In genomic region chr17:10198509-10199249, GRCh38 we compare ENCODE assay signal across 8 cellular contexts. TPM values are rescaled to one million over a fixed set of nuclear protein-coding genes. Genes with fewer than 3 reads are reported as not detected.
DNase-seq lines count a peak whose midpoint lies in the region; ATAC-seq and TF ChIP-seq lines count a peak whose summit lies in the region.

TSS of gene GAS7 (minus strand) at chr17:10198606.

- H3K4me3 Mint-ChIP-seq in T-cell: peak within 1 kb of the TSS; percentile 53 to 72 (median 66)
- H3K4me3 Mint-ChIP-seq in stimulated activated effector memory CD8-positive, alpha-beta T cell treated with anti-CD3 and anti-CD28 coated beads, Interleukin-12 subunit alpha, Interleukin-12 subunit beta, amount 100 ng/mL, for 72 hours: peak within 1 kb of the TSS; percentile 81

- H3K27me3 Mint-ChIP-seq in T-cell: peaks cover 16 to 35% of the 10 kb centered on the region in 2 donors

- peak within 1 kb of the TSS; percentile 99 for H3K4me2 ChIP-seq in BLaER1

- H3K36me3 ChIP-seq in BLaER1 (peaks cover 22% of the 10 kb centered on the region), lower lobe of right lung (no peaks in the 10 kb centered on the region)

- H4K20me1 ChIP-seq in BLaER1: peaks cover 20% of the 10 kb centered on the region; the same call in 1 of the 2 replicates

- CTCF ChIA-PET in T-cell (lab: Charles Lee): interaction anchor here in 1 of 2 donors (0.7 kb wide), 1 partner anchor 84 kb away, joined by 6 read pairs; no protein-coding TSS in a partner anchor

- peaks cover 35% of the 10 kb centered on the region for H3K9me3 ChIP-seq in BLaER1
- peaks cover 8% of the 10 kb centered on the region for H3K9me3 ChIP-seq in lower lobe of right lung

- TF ChIP-seq CTCF in lower lobe of right lung (IDR thresholded peaks at IDR 0.05): no peak

- POLR2A ChIA-PET in T-cell (lab: Charles Lee): interaction anchor here in 1 of 2 donors (0.6 to 0.7 kb wide), 2 partner anchors 26 to 83 kb away, joined by 3 to 4 read pairs; no protein-coding TSS in a partner anchor

- peak within 1 kb of the TSS in 1 of 2 donors; percentile 72 for H3K27ac Mint-ChIP-seq in T-cell
- peak within 1 kb of the TSS; percentile 82 for H3K27ac Mint-ChIP-seq in stimulated activated effector memory CD8-positive, alpha-beta T cell treated with anti-CD3 and anti-CD28 coated beads, Interleukin-12 subunit alpha, Interleukin-12 subunit beta, amount 100 ng/mL, for 72 hours

- H3K36me3 Mint-ChIP-seq in T-cell: no peaks in the 10 kb centered on the region
- H3K36me3 Mint-ChIP-seq in stimulated activated effector memory CD8-positive, alpha-beta T cell treated with anti-CD3 and anti-CD28 coated beads, Interleukin-12 subunit alpha, Interleukin-12 subunit beta, amount 100 ng/mL, for 72 hours: no peaks in the 10 kb centered on the region

- H3K9ac ChIP-seq in BLaER1: peak within 1 kb of the TSS; percentile 79

- DNase-seq in T-cell: peak in 33 of 34 experiments; percentile 5 to 55 (median 39)
- no peak for DNase-seq in cerebellum (ENCODE audit: low spot score)
- peak; percentile 72 for DNase-seq in lower lobe of right lung
- DNase-seq in stimulated activated effector memory CD8-positive, alpha-beta T cell treated with anti-CD3 and anti-CD28 coated beads, Interleukin-12 subunit alpha, Interleukin-12 subunit beta, amount 100 ng/mL, for 72 hours (ENCODE audit: low spot score in 2 of 2): peak; percentile 36 to 68
- DNase-seq in NCI-H1694 (lab: John Stamatoyannopoulos, UW): no peak
- no peak for DNase-seq in NCI-H2029 (lab: John Stamatoyannopoulos, UW)

- intact Hi-C loops in lower lobe of right lung (cut with DNase I): no loop called here

- H3K27me3 ChIP-seq in BLaER1 (peaks cover 11% of the 10 kb centered on the region; the same call in 1 of the 2 replicates), lower lobe of right lung (ENCODE audit: low read depth) (peaks cover 23% of the 10 kb centered on the region)

- H3K4me1 ChIP-seq in BLaER1 (peaks cover 30% of the 10 kb centered on the region), lower lobe of right lung (no peaks in the 10 kb centered on the region)

- ATAC-seq in GM21390 (IDR thresholded peaks at IDR 0.05; ENCODE audit: unreplicated experiment) (peak; percentile 73), T-cell (replicated peaks in 1 of 4) (peak; percentile 45 to 75 (median 70)), lower lobe of right lung (peak; percentile 71 to 77)
- peak; percentile 83 for ATAC-seq in stimulated activated effector memory CD8-positive, alpha-beta T cell treated with anti-CD3 and anti-CD28 coated beads, Interleukin-12 subunit alpha, Interleukin-12 subunit beta, amount 100 ng/mL, for 72 hours

- H3K4me3 ChIP-seq in BLaER1 (peak within 1 kb of the TSS; percentile 92), lower lobe of right lung (peak within 1 kb of the TSS; percentile 68)

- H3K4me1 Mint-ChIP-seq in T-cell: peaks cover 0 to 14% (median 8%) of the 10 kb centered on the region in 3 donors
- peaks cover 13% of the 10 kb centered on the region for H3K4me1 Mint-ChIP-seq in stimulated activated effector memory CD8-positive, alpha-beta T cell treated with anti-CD3 and anti-CD28 coated beads, Interleukin-12 subunit alpha, Interleukin-12 subunit beta, amount 100 ng/mL, for 72 hours

- peaks cover 5 to 12% (median 8%) of the 10 kb centered on the region in 3 donors for H3K9me3 Mint-ChIP-seq in T-cell
- H3K9me3 Mint-ChIP-seq in stimulated activated effector memory CD8-positive, alpha-beta T cell treated with anti-CD3 and anti-CD28 coated beads, Interleukin-12 subunit alpha, Interleukin-12 subunit beta, amount 100 ng/mL, for 72 hours: peaks cover 10% of the 10 kb centered on the region

- H3K27ac ChIP-seq in BLaER1 (peak within 1 kb of the TSS; percentile 68), lower lobe of right lung (peak within 1 kb of the TSS; percentile 71)

RNA-seq across cellular contexts. Expression of gene GAS7, which starts in this region (rescaled TPM):
- 10 to 100 TPM in 1 of 5 donors, 1 to 10 TPM in 3, under 1 TPM in 1; 0.93 to 10.5 (median 3.8) TPM for total RNA-seq in T-cell
- total RNA-seq in cerebellum: 24.2 TPM
- 54.1 TPM for total RNA-seq in lower lobe of right lung

Comparison
In these comparisons a context has a peak if more than half of its experiments do, and no peak if none do; other contexts are left out.
1. DNase-seq: peak in T-cell (33 of 34), lower lobe of right lung (single experiment) and stimulated activated effector memory CD8-positive, alpha-beta T cell treated with anti-CD3 and anti-CD28 coated beads, Interleukin-12 subunit alpha, Interleukin-12 subunit beta, amount 100 ng/mL, for 72 hours (2 of 2); none in cerebellum (single experiment), NCI-H1694 (single experiment) and NCI-H2029 (single experiment).
2. Peak in every context shown above with its lines, with median percentiles within 50 percentile points of each other: ATAC-seq.